21 cellular contexts compared by ENCODE assay signal in the genomic region with DNA sequence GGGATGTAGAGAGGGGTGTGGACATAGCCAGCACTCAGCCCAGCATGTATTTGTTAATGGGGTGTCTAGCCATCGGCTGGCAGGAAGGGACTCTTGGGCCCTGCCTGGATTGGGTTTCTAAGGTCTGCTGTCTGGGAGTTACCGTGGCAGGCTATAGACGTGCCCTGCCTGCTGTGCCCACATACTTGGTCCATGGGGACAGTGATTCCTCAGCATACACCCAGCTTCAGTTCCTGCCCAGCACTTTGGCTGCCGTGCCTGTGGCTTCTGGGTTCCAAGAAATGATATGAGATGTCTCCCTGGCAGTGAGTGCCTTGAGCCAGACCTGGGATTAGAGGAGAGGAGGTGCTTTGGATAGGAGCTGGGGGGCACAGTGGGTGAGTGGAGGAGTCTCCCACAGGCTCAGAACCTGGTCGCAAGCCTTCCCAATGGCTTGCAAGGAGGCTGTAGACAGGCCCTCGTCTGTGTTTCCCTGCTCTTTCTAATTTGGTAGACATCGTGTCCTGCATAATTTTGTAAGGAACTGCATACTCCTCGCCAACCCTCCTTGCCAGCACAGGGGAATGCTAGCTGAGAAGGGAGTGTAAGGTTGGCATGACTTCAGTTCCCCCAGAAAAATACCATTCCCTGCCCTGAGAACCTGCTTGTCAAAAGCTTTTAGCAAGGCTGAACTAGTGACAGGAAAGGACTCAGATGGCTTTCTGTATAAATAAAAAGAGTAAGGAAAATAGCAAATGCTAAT.
DNase-seq lines count a peak whose midpoint lies in the region; ATAC-seq and TF ChIP-seq lines count a peak whose summit lies in the region.
"Had no signal": no experiment of that assay in that cellular context is flagged by ENCODE, and none has a peak within 500 bp of the region (broad histone marks: within the 10 kb centered on the region; RNA-seq: fewer than 3 reads in every experiment).

No MANE protein-coding gene starts in this region.

- WGBS in psoas muscle, 3 donors, result 32 to 56% (median 33%) methylated on average over 8 of the region's 8 CpGs

- intact Hi-C loops in psoas muscle (cut with DNase I), result loop anchor here in 1 of 2 donors (10.0 kb wide), 1 partner anchor 285 kb away; the partner anchor contains the start of gene ZSWIM6
- intact Hi-C loops in tibial artery (cut with DNase I; ENCODE audit: low total_unique reads), result no loop called here
- intact Hi-C loops in CD14-positive monocyte (cut with micrococcal nuclease), result no loop called here

- H3K4me1 ChIP-seq in psoas muscle (peaks cover 21% of the 10 kb centered on the region), tibial artery (peaks cover 0 to 30% (median 23%) of the 10 kb centered on the region in 4 donors)
- H3K4me1 ChIP-seq: Caco-2, SJCRH30 had no signal

- H3K27me3 ChIP-seq in psoas muscle (ENCODE audit: insufficient read depth in 3 of 3, low read length in 2 of 3) (no peaks in the 10 kb centered on the region), tibial artery (no peaks in the 10 kb centered on the region)
- H3K27me3 ChIP-seq: SJCRH30 had no signal

- H3K27ac ChIP-seq in angular gyrus (ENCODE audit: low read depth, low read length) (peak overlapping the region; percentile 88), psoas muscle (peak overlapping the region; percentile 27), tibial artery (peak overlapping the region; percentile 59 to 71)
- H3K27ac ChIP-seq: KMS-11, SJCRH30 had no signal

- H3K4me3 Mint-ChIP-seq in CD14-positive monocyte, result no peak overlapping the region
- H3K4me3 Mint-ChIP-seq: activated CD4-positive, alpha-beta T cell treated with anti-CD3 and anti-CD28 coated beads, Interleukin-2, amount 10 ng/mL, durations not matched to agents 7 days and 5 days; central memory CD8-positive, alpha-beta T cell; endodermal cell; neural crest cell; T-helper 1 cell treated with Interleukin-12 subunit alpha and Interleukin-12 subunit beta and Interleukin-4 antibody, amounts not matched to agents 30 μg/mL and 1 μg/mL, for 36 hours had no signal

- no peak overlapping the region for H3K4me3 ChIP-seq in psoas muscle
- H3K4me3 ChIP-seq in tibial artery, result no peak overlapping the region
- H3K4me3 ChIP-seq: HAP-1, mucosa of descending colon, SJCRH30 had no signal

- H3K4me1 Mint-ChIP-seq in CD14-positive monocyte, result peaks cover 9% of the 10 kb centered on the region
- H3K4me1 Mint-ChIP-seq: central memory CD8-positive, alpha-beta T cell had no signal

- H3K9me3 ChIP-seq in psoas muscle (no peaks in the 10 kb centered on the region), tibial artery (no peaks in the 10 kb centered on the region)
- H3K9me3 ChIP-seq: Caco-2, HAP-1, mucosa of descending colon, SJCRH30 had no signal

- H3K27ac Mint-ChIP-seq in CD14-positive monocyte, result no peak overlapping the region
- H3K27ac Mint-ChIP-seq: activated CD4-positive, alpha-beta T cell treated with anti-CD3 and anti-CD28 coated beads, Interleukin-2, amount 10 ng/mL, durations not matched to agents 7 days and 5 days; endodermal cell; T-helper 1 cell treated with Interleukin-12 subunit alpha and Interleukin-12 subunit beta and Interleukin-4 antibody, amounts not matched to agents 30 μg/mL and 1 μg/mL, for 36 hours had no signal

- ATAC-seq in psoas muscle (peak; percentile 63 to 77 (median 72)), HG02588 (IDR thresholded peaks at IDR 0.05; ENCODE audit: unreplicated experiment) (no peak), GM21786 (IDR thresholded peaks at IDR 0.05; ENCODE audit: unreplicated experiment) (no peak)
- ATAC-seq: mucosa of descending colon, PC-3 had no signal

- DNase-seq in ecto neural progenitor cell (ENCODE audit: low spot score) (peak; percentile 22), psoas muscle (no peak), tibial artery (no peak), CD14-positive monocyte (ENCODE audit: low spot score) (no peak)
- DNase-seq: activated CD4-positive, alpha-beta T cell treated with anti-CD3 and anti-CD28 coated beads, Interleukin-2, amount 10 ng/mL, durations not matched to agents 7 days and 5 days; Caco-2; endodermal cell; mucosa of descending colon; NCI-H1048; NCI-H1930; NCI-H2227 treated with DMSO at 0.1 percent for 48 hours; PC-3; SJCRH30 had no signal

- H3K36me3 Mint-ChIP-seq in CD14-positive monocyte, result no peaks in the 10 kb centered on the region

- peaks cover 3 to 10% (median 7%) of the 10 kb centered on the region in 3 donors for H3K27me3 Mint-ChIP-seq in CD14-positive monocyte (ENCODE audit: low read depth in 3 of 3)

- TF ChIP-seq CTCF in psoas muscle (IDR thresholded peaks at IDR 0.05) (no peak), tibial artery (IDR thresholded peaks at IDR 0.05) (no peak), CD14-positive monocyte (IDR thresholded peaks at IDR 0.05) (no peak)

- H3K36me3 ChIP-seq in psoas muscle (ENCODE audit: insufficient read depth in 1 of 2, low read depth in 1 of 2), result no peaks in the 10 kb centered on the region
- H3K36me3 ChIP-seq in tibial artery, result no peaks in the 10 kb centered on the region
- H3K36me3 ChIP-seq: HAP-1, SJCRH30 had no signal

- no peaks in the 10 kb centered on the region for H3K9me3 Mint-ChIP-seq in CD14-positive monocyte
- H3K9me3 Mint-ChIP-seq: activated CD4-positive, alpha-beta T cell treated with anti-CD3 and anti-CD28 coated beads, Interleukin-2, amount 10 ng/mL, durations not matched to agents 7 days and 5 days; central memory CD8-positive, alpha-beta T cell; endodermal cell; neural crest cell; T-helper 1 cell treated with Interleukin-12 subunit alpha and Interleukin-12 subunit beta and Interleukin-4 antibody, amounts not matched to agents 30 μg/mL and 1 μg/mL, for 36 hours had no signal

Comparison
In these comparisons a context has a peak if more than half of its experiments do, and no peak if none do; other contexts are left out.
1. H3K27ac ChIP-seq: peak in every context shown above with its lines; median percentile 88 in angular gyrus; 65 in tibial artery; 27 in psoas muscle.
2. ATAC-seq: peak in psoas muscle (4 of 4); none in HG02588 (single experiment) and GM21786 (single experiment).